Comparison of ENCODE assay signal across 1 cellular context in genomic region chr18:79586436-79587297, GRCh38.
TF ChIP-seq lines count a peak whose summit lies in the region.

No MANE protein-coding gene starts in this region.

TF ChIP-seq in HepG2, 621 proteins besides CTCF, POLR2A, EP300 and RAD21 (continued from another document):
- no peak for TF ChIP-seq BCL3 (CRISPR knock-in tag; IDR thresholded peaks at IDR 0.05)
- TF ChIP-seq ZNF75D (CRISPR knock-in tag; IDR thresholded peaks at IDR 0.05; ENCODE audit: borderline replicate concordance): no peak
- TF ChIP-seq ZNF672 (CRISPR knock-in tag; IDR thresholded peaks at IDR 0.05): no peak
- TF ChIP-seq GZF1 (CRISPR knock-in tag; IDR thresholded peaks at IDR 0.05): no peak
- no peak for TF ChIP-seq FOSL2 (CRISPR knock-in tag; IDR thresholded peaks at IDR 0.05)
- no peak for TF ChIP-seq MXD3 (CRISPR knock-in tag; IDR thresholded peaks at IDR 0.05)
TF ChIP-seq in HepG2: peak in this region for 0.
